In genomic region chr9:73148447-73148937, GRCh38 we compare ENCODE assay signal across 9 cellular contexts. TPM values are rescaled to one million over a fixed set of nuclear protein-coding genes. Genes with fewer than 3 reads are reported as not detected.
DNase-seq lines count a peak whose midpoint lies in the region; TF ChIP-seq lines count a peak whose summit lies in the region.
"Had no signal": no experiment of that assay in that cellular context is flagged by ENCODE, and none has a peak within 500 bp of the region (broad histone marks: within the 10 kb centered on the region; RNA-seq: fewer than 3 reads in every experiment).

No MANE protein-coding gene starts in this region.

- H3K27me3 ChIP-seq in CD4-positive, alpha-beta memory T cell (ENCODE audit: insufficient read depth, low read length): no peaks in the 10 kb centered on the region
- H3K27me3 ChIP-seq in colonic mucosa: no peaks in the 10 kb centered on the region
- no peaks in the 10 kb centered on the region for H3K27me3 ChIP-seq in neutrophil

- H3K36me3 Mint-ChIP-seq in CD4-positive, alpha-beta memory T cell: peaks cover 0 to 11% of the 10 kb centered on the region in 2 donors

- no peak for DNase-seq in CD4-positive, alpha-beta memory T cell
- DNase-seq in M059J (ENCODE audit: low read depth): peak; percentile 44
- no peak for DNase-seq in colonic mucosa
- DNase-seq in stimulated activated naive CD4-positive, alpha-beta T cell (lab: John Stamatoyannopoulos, UW): no peak
- no peak for DNase-seq in HuH-7.5 (ENCODE audit: low spot score)
- no peak for DNase-seq in SW480 (ENCODE audit: low spot score)
- DNase-seq in caudate nucleus (lab: John Stamatoyannopoulos, UW): no peak
- DNase-seq: Right ventricle myocardium superior had no signal

- no peak overlapping the region for H3K9ac ChIP-seq in colonic mucosa (ENCODE audit: low read depth in 2 of 2, low read length in 2 of 2)

- H3K27ac Mint-ChIP-seq in CD4-positive, alpha-beta memory T cell: peak overlapping the region in 6 of 7 donors; percentile 31 to 99 (median 50)

- peak overlapping the region in 2 of 8 donors; percentile 79 to 83 for H3K4me3 Mint-ChIP-seq in CD4-positive, alpha-beta memory T cell

- H3K4me1 ChIP-seq in CD4-positive, alpha-beta memory T cell (ENCODE audit: insufficient read depth, low read length): peaks cover 35% of the 10 kb centered on the region
- H3K4me1 ChIP-seq in colonic mucosa (no peaks in the 10 kb centered on the region), neutrophil (ENCODE audit: control insufficient read depth in 1 of 2, insufficient read depth in 1 of 2, low read depth in 1 of 2, low read length in 1 of 2) (peaks cover 98% of the 10 kb centered on the region in 2 experiments)

- CTCF ChIA-PET in CD4-positive, alpha-beta memory T cell (lab: Charles Lee; ENCODE audit: partially characterized antibody): interaction anchor here (1.0 to 1.7 kb wide), 2 partner anchors 39 to 41 kb away, joined by 3 to 5 read pairs; no protein-coding TSS in a partner anchor

- TF ChIP-seq CTCF in colonic mucosa (IDR thresholded peaks at IDR 0.05): no peak
- TF ChIP-seq CTCF in neutrophil (IDR thresholded peaks at IDR 0.05): no peak

- peaks cover 0 to 3% (median 0%) of the 10 kb centered on the region in 8 donors for H3K9me3 Mint-ChIP-seq in CD4-positive, alpha-beta memory T cell

- POLR2A ChIA-PET in CD4-positive, alpha-beta memory T cell (lab: Charles Lee; ENCODE audit: partially characterized antibody): interaction anchor here (3.8 kb wide), 1 partner anchor 16 kb away, joined by 41 read pairs; no protein-coding TSS in a partner anchor

- intact Hi-C loops in CD4-positive, alpha-beta memory T cell (cut with micrococcal nuclease): no loop called here
- intact Hi-C loops in colonic mucosa (cut with DNase I): no loop called here

- H3K27ac ChIP-seq in CD4-positive, alpha-beta memory T cell (ENCODE audit: low read depth, low read length): no peak overlapping the region
- peak overlapping the region; percentile 49 for H3K27ac ChIP-seq in colonic mucosa
- peak overlapping the region; percentile 58 for H3K27ac ChIP-seq in neutrophil
- no peak overlapping the region for H3K27ac ChIP-seq in caudate nucleus (ENCODE audit: low read depth, low read length)

- no peaks in the 10 kb centered on the region for H3K27me3 Mint-ChIP-seq in CD4-positive, alpha-beta memory T cell

- H3K36me3 ChIP-seq in CD4-positive, alpha-beta memory T cell (ENCODE audit: insufficient read depth, low read length): no peaks in the 10 kb centered on the region
- no peaks in the 10 kb centered on the region for H3K36me3 ChIP-seq in colonic mucosa
- no peaks in the 10 kb centered on the region for H3K36me3 ChIP-seq in neutrophil

- H3K9me3 ChIP-seq in CD4-positive, alpha-beta memory T cell (ENCODE audit: control insufficient read depth in 1 of 2, low read length in 2 of 2): no peaks in the 10 kb centered on the region
- no peaks in the 10 kb centered on the region for H3K9me3 ChIP-seq in colonic mucosa
- no peaks in the 10 kb centered on the region for H3K9me3 ChIP-seq in neutrophil

- peaks cover 22 to 50% (median 35%) of the 10 kb centered on the region in 4 donors for H3K4me1 Mint-ChIP-seq in CD4-positive, alpha-beta memory T cell

- H3K4me3 ChIP-seq in CD4-positive, alpha-beta memory T cell (ENCODE audit: low read length in 2 of 2): no peak overlapping the region
- no peak overlapping the region for H3K4me3 ChIP-seq in colonic mucosa
- H3K4me3 ChIP-seq in neutrophil (ENCODE audit: low read depth in 1 of 2, low read length in 1 of 2): no peak overlapping the region

RNA-seq across cellular contexts. Expression of gene ANXA1, which starts 3.2 kb away (rescaled TPM):
- total RNA-seq in CD4-positive, alpha-beta memory T cell: 100 to 1,000 TPM; 324 to 335 TPM
- polyA plus RNA-seq in CD4-positive, alpha-beta memory T cell: 1,000 to 10,000 TPM in 1 of 2 donors, 100 to 1,000 TPM in 1; 621 to 1,202 TPM
- total RNA-seq in M059J (2014; rRNA removed; shearing (Covaris generic)): 608 and 753 TPM in 2 replicates
- total RNA-seq in colonic mucosa: 10 to 100 TPM; 19.7 to 58.2 TPM

Comparison
In these comparisons a context has a peak if more than half of its experiments do, and no peak if none do; other contexts are left out.
1. H3K27ac ChIP-seq: peak in colonic mucosa (single experiment) and neutrophil (single experiment); none in CD4-positive, alpha-beta memory T cell (single experiment) and caudate nucleus (single experiment).
2. RNA of gene ANXA1, which starts 3.2 kb away (total RNA-seq): 608 to 753 TPM in M059J and 324 to 335 TPM in CD4-positive, alpha-beta memory T cell; 19.7 to 58.2 TPM in colonic mucosa; every median in the first group is over 4 times any median in the second.